In genomic region chr9:130741831-130742449, GRCh38 we compare ENCODE assay signal across 10 cellular contexts. TPM values are rescaled to one million over a fixed set of nuclear protein-coding genes. Genes with fewer than 3 reads are reported as not detected.
A peak's percentile ranks its signal among the peaks of the same experiment; 100 is the strongest.
DNase-seq lines count a peak whose midpoint lies in the region; FAIRE-seq and TF ChIP-seq lines count a peak whose summit lies in the region.
"Had no signal": no experiment of that assay in that cellular context is flagged by ENCODE, and none has a peak within 500 bp of the region (broad histone marks: within the 10 kb centered on the region; RNA-seq: fewer than 3 reads in every experiment).

No MANE protein-coding gene starts in this region.

- H3K36me3 ChIP-seq in astrocyte (ENCODE audit: insufficient read depth, low read length) (no peaks in the 10 kb centered on the region), keratinocyte (ENCODE audit: control insufficient read depth in 2 of 2, extremely low read depth in 1 of 2, insufficient read depth in 2 of 2, low read length in 2 of 2) (no peaks in the 10 kb centered on the region), BE2C (no peaks in the 10 kb centered on the region), esophagus muscularis mucosa (no peaks in the 10 kb centered on the region)

- H3K4me1 ChIP-seq in astrocyte (ENCODE audit: insufficient read depth, low read length) (peaks cover 15% of the 10 kb centered on the region), keratinocyte (ENCODE audit: control insufficient read depth, extremely low read depth, insufficient read depth, low read length) (peaks cover 7% of the 10 kb centered on the region), BE2C (no peaks in the 10 kb centered on the region; the same call in 1 of the 2 replicates), esophagus muscularis mucosa (peaks cover 0 to 4% (median 2%) of the 10 kb centered on the region in 4 donors)

- H3K79me2 ChIP-seq in astrocyte (ENCODE audit: insufficient read depth, low read length) = peaks cover 79% of the 10 kb centered on the region
- peaks cover 29% of the 10 kb centered on the region for H3K79me2 ChIP-seq in keratinocyte (ENCODE audit: control insufficient read depth, insufficient read depth, low read length)

- WGBS in esophagus muscularis mucosa = 74% methylated on average over 7 of the region's 7 CpGs

- in situ Hi-C loops in Caki2 (cut with HindIII; ENCODE audit: low pct_unique_long_range_greater_than_20kb, low sequenced_read_pairs) = no loop called here

- intact Hi-C loops in esophagus muscularis mucosa (cut with DNase I) = no loop called here

- no peaks in the 10 kb centered on the region for H3K9me3 Mint-ChIP-seq in astrocyte (ENCODE audit: unreplicated experiment)

- H3K36me3 Mint-ChIP-seq in astrocyte (ENCODE audit: low read depth, unreplicated experiment) = peaks cover 4% of the 10 kb centered on the region

- peak overlapping the region; percentile 53 for H3K27ac Mint-ChIP-seq in astrocyte (ENCODE audit: unreplicated experiment)

- FAIRE-seq in astrocyte (lab: Jason Lieb, UNC) (no peak), keratinocyte (lab: Jason Lieb, UNC) (peak; percentile 51)
- FAIRE-seq: GM12878 had no signal

- no peak overlapping the region for H3K4me3 ChIP-seq in astrocyte (ENCODE audit: insufficient read depth, low read depth, low read length)
- H3K4me3 ChIP-seq in keratinocyte (ENCODE audit: control insufficient read depth in 2 of 3, extremely low read depth in 1 of 3, insufficient read depth in 2 of 3, low read depth in 1 of 3, low read length in 3 of 3) = no peak overlapping the region
- no peak overlapping the region for H3K4me3 ChIP-seq in BE2C (ENCODE audit: low read depth, low read length)
- H3K4me3 ChIP-seq in esophagus muscularis mucosa = no peak overlapping the region
- H3K4me3 ChIP-seq: GM12878 had no signal

- TF ChIP-seq CTCF in astrocyte (IDR thresholded peaks at IDR 0.05; ENCODE audit: insufficient read depth, low read depth, low read length) = no peak
- no peak for TF ChIP-seq CTCF in keratinocyte (optimal IDR thresholded peaks at IDR 0.05 in 1 of 3, IDR thresholded peaks at IDR 0.05 in 1 of 3, conservative IDR thresholded peaks at IDR 0.05 in 1 of 3; ENCODE audit: extremely low read depth in 1 of 3, insufficient read depth in 2 of 3, low read length in 3 of 3)
- TF ChIP-seq CTCF in BE2C (IDR thresholded peaks at IDR 0.05; ENCODE audit: low read depth, low read length) = no peak
- no peak for TF ChIP-seq CTCF in esophagus muscularis mucosa (IDR thresholded peaks at IDR 0.05)

- H3K9ac ChIP-seq in astrocyte (ENCODE audit: low read length) = peak overlapping the region; percentile 29
- no peak overlapping the region for H3K9ac ChIP-seq in keratinocyte (ENCODE audit: control insufficient read depth, extremely low read depth, insufficient read depth, low read length)

- H3K4me3 Mint-ChIP-seq in astrocyte (ENCODE audit: unreplicated experiment) = no peak overlapping the region

- H2AFZ ChIP-seq in astrocyte (ENCODE audit: low read depth, low read length) = peak overlapping the region; percentile 50
- H2AFZ ChIP-seq in keratinocyte (ENCODE audit: control insufficient read depth, low read length) = peak overlapping the region; percentile 46

- H3K4me2 ChIP-seq in astrocyte (ENCODE audit: low read length) (peak overlapping the region; percentile 53), keratinocyte (ENCODE audit: control insufficient read depth, extremely low read depth, insufficient read depth, low read depth, low read length) (peak overlapping the region; percentile 3)

- H3K9me1 ChIP-seq in keratinocyte (ENCODE audit: control insufficient read depth, extremely low read depth, insufficient read depth, low read length) = no peaks in the 10 kb centered on the region

- peak overlapping the region; percentile 85 for H3K27ac ChIP-seq in astrocyte (ENCODE audit: low read depth, low read length)
- H3K27ac ChIP-seq in keratinocyte (ENCODE audit: control insufficient read depth, insufficient read depth, low read length) = peak overlapping the region; percentile 70
- no peak overlapping the region for H3K27ac ChIP-seq in esophagus muscularis mucosa (replicated peaks in 1 of 4)

- H3K27me3 ChIP-seq in astrocyte (ENCODE audit: insufficient read depth, low read length) = no peaks in the 10 kb centered on the region
- no peaks in the 10 kb centered on the region for H3K27me3 ChIP-seq in keratinocyte (ENCODE audit: control insufficient read depth, extremely low read depth, insufficient read depth, low read length)
- H3K27me3 ChIP-seq in BE2C = no peaks in the 10 kb centered on the region
- no peaks in the 10 kb centered on the region for H3K27me3 ChIP-seq in esophagus muscularis mucosa

- DNase-seq in Caki2 (ENCODE audit: low read depth) = peak; percentile 31
- DNase-seq in HS-5 (ENCODE audit: low read depth) = peak; percentile 88
- peak; percentile 72 for DNase-seq in astrocyte (ENCODE audit: low read depth)
- DNase-seq in keratinocyte (ENCODE audit: low read depth, low spot score) = peak; percentile 32
- no peak for DNase-seq in globus pallidus (ENCODE audit: low spot score)
- DNase-seq in DMS153 (lab: John Stamatoyannopoulos, UW) = no peak
- no peak for DNase-seq in BE2C
- no peak for DNase-seq in esophagus muscularis mucosa (ENCODE audit: extremely low spot score)
- DNase-seq: activated CD4-positive, alpha-beta T cell treated with anti-CD3 and anti-CD28 coated beads, Interleukin-2, amount 50 U/mL, for 4 hours had no signal

- TF ChIP-seq EP300 in esophagus muscularis mucosa (IDR thresholded peaks at IDR 0.05) = no peak

- peaks cover 12% of the 10 kb centered on the region for H3K4me1 Mint-ChIP-seq in astrocyte (ENCODE audit: low read depth, unreplicated experiment)

- dilution Hi-C loops in keratinocyte (cut with MboI; ENCODE audit: extremely low pct_ligation_motif_present, low sequenced_read_pairs) = no loop called here

- H4K20me1 ChIP-seq in astrocyte (ENCODE audit: insufficient read depth, low read length) = peaks cover 19% of the 10 kb centered on the region
- no peaks in the 10 kb centered on the region for H4K20me1 ChIP-seq in keratinocyte (ENCODE audit: control insufficient read depth, extremely low read depth, insufficient read depth, low read length)

- no peaks in the 10 kb centered on the region for H3K9me3 ChIP-seq in astrocyte (ENCODE audit: insufficient read depth, low read depth, low read length)
- H3K9me3 ChIP-seq in keratinocyte (ENCODE audit: control insufficient read depth, low read depth, low read length) = no peaks in the 10 kb centered on the region
- H3K9me3 ChIP-seq in BE2C = no peaks in the 10 kb centered on the region; the same call in 1 of the 2 replicates
- H3K9me3 ChIP-seq in esophagus muscularis mucosa = no peaks in the 10 kb centered on the region

- no peak for TF ChIP-seq POLR2A in esophagus muscularis mucosa (IDR thresholded peaks at IDR 0.05; ENCODE audit: low read depth)

- H3K27me3 Mint-ChIP-seq in astrocyte (ENCODE audit: low read depth, unreplicated experiment) = no peaks in the 10 kb centered on the region

RNA-seq across cellular contexts. Expression of gene EXOSC2, which starts 48.4 kb away (rescaled TPM):
- 22.8 and 41.5 TPM in 2 replicates for total RNA-seq in Caki2 (2014; rRNA removed; shearing (Covaris generic); ENCODE audit: low replicate concordance)
- total RNA-seq in astrocyte (21.0 and 28.1 TPM in 2 replicates), esophagus muscularis mucosa (10 to 100 TPM; 12.7 to 21.6 (median 19.7) TPM)
- polyA plus RNA-seq in keratinocyte = 22.1 to 37.5 TPM (median 35.9 TPM) in 3 replicates
- polyA plus RNA-seq in keratinocyte (2011; ENCODE audit: low read depth) = 13.0 TPM
- polyA plus RNA-seq in keratinocyte (2011; cell fraction: cytosol; rRNA removed) = 17.8 and 19.9 TPM in 2 replicates
- 30.3 and 40.1 TPM in 2 replicates for polyA plus RNA-seq in keratinocyte (2011; cell fraction: nucleus; rRNA removed)
- 12.1 and 26.2 TPM in 2 replicates for polyA plus RNA-seq in keratinocyte (2012; ENCODE audit: low replicate concordance)
- 12.2 to 47.6 TPM (median 19.7 TPM) in 3 replicates for polyA minus RNA-seq in keratinocyte
- polyA minus RNA-seq in keratinocyte (2011; cell fraction: cytosol; rRNA and poly(A)+ RNA removed) = 48.7 TPM
- polyA minus RNA-seq in keratinocyte (2011; cell fraction: nucleus; rRNA and poly(A)+ RNA removed) = 8.0 and 18.8 TPM in 2 replicates
- polyA plus RNA-seq in BE2C (2012; ENCODE audit: insufficient read depth, insufficient read length, low read depth) = 74.2 TPM

Comparison
In these comparisons a context has a peak if more than half of its experiments do, and no peak if none do; other contexts are left out.
1. DNase-seq: peak in Caki2 (single experiment), HS-5 (single experiment), astrocyte (single experiment) and keratinocyte (single experiment); none in globus pallidus (single experiment), DMS153 (single experiment), BE2C (single experiment) and esophagus muscularis mucosa (single experiment).
2. H3K27ac ChIP-seq: peak in astrocyte (single experiment) and keratinocyte (single experiment); none in esophagus muscularis mucosa (0 of 4).